2 cellular contexts compared by ENCODE assay signal in the genomic region with DNA sequence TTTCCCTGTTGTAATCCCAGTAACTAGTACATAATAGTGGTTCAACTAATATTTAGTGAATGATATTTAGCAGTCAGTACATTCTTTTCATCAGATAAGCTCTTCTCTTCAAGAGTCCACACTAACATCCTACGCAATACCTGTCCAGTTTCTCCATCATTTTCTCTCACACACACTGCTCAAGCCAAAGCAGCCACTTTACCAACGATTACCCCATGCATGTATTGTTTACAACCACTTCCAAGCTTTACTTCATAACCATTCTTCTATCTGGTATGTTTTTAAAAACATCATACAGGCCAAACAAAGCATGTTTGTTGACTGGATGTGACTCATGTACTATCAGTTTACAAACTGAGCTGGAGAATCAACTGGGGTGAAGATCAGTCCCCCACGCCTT.
TF ChIP-seq lines count a peak whose summit lies in the region.

No MANE protein-coding gene starts in this region.

TF ChIP-seq in A549, 52 proteins besides CTCF, POLR2A, EP300 and RAD21 (continued from another document):
- TF ChIP-seq FOSL2 (IDR thresholded peaks at IDR 0.05) (no peak), FOSL2 (CRISPR knock-in tag; IDR thresholded peaks at IDR 0.05) (peak; percentile 71)

TF ChIP-seq in HCT116, 20 proteins besides CTCF, POLR2A, EP300 and RAD21 (continued from another document):
- no peak for TF ChIP-seq TCF7L2 (IDR thresholded peaks at IDR 0.05; ENCODE audit: borderline replicate concordance, extremely low read depth, insufficient read depth, insufficient read length)
- TF ChIP-seq, protein P1, sequence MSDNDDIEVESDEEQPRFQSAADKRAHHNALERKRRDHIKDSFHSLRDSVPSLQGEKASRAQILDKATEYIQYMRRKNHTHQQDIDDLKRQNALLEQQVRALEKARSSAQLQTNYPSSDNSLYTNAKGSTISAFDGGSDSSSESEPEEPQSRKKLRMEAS (IDR thresholded peaks at IDR 0.05), result no peak
- TF ChIP-seq EGR1 (IDR thresholded peaks at IDR 0.05; ENCODE audit: low read depth), result no peak
- no peak for TF ChIP-seq ZNF274 (IDR thresholded peaks at IDR 0.05; ENCODE audit: low read depth, low read length)
- TF ChIP-seq CEBPB (IDR thresholded peaks at IDR 0.05; ENCODE audit: low read depth), result no peak
- no peak for TF ChIP-seq EZH2phosphoT487 (IDR thresholded peaks at IDR 0.05; ENCODE audit: borderline replicate concordance)
- TF ChIP-seq SP1 (IDR thresholded peaks at IDR 0.05; ENCODE audit: low read depth), result no peak
- TF ChIP-seq YY1 (IDR thresholded peaks at IDR 0.05; ENCODE audit: extremely low read depth, insufficient replicate concordance, low read depth, low read length), result no peak
- TF ChIP-seq, protein P2, sequence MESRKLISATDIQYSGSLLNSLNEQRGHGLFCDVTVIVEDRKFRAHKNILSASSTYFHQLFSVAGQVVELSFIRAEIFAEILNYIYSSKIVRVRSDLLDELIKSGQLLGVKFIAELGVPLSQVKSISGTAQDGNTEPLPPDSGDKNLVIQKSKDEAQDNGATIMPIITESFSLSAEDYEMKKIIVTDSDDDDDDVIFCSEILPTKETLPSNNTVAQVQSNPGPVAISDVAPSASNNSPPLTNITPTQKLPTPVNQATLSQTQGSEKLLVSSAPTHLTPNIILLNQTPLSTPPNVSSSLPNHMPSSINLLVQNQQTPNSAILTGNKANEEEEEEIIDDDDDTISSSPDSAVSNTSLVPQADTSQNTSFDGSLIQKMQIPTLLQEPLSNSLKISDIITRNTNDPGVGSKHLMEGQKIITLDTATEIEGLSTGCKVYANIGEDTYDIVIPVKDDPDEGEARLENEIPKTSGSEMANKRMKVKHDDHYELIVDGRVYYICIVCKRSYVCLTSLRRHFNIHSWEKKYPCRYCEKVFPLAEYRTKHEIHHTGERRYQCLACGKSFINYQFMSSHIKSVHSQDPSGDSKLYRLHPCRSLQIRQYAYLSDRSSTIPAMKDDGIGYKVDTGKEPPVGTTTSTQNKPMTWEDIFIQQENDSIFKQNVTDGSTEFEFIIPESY (IDR thresholded peaks at IDR 0.05; ENCODE audit: extremely low read depth, insufficient replicate concordance, low read length), result no peak
- no peak for TF ChIP-seq ZFX (IDR thresholded peaks at IDR 0.05)
- TF ChIP-seq, protein P3, sequence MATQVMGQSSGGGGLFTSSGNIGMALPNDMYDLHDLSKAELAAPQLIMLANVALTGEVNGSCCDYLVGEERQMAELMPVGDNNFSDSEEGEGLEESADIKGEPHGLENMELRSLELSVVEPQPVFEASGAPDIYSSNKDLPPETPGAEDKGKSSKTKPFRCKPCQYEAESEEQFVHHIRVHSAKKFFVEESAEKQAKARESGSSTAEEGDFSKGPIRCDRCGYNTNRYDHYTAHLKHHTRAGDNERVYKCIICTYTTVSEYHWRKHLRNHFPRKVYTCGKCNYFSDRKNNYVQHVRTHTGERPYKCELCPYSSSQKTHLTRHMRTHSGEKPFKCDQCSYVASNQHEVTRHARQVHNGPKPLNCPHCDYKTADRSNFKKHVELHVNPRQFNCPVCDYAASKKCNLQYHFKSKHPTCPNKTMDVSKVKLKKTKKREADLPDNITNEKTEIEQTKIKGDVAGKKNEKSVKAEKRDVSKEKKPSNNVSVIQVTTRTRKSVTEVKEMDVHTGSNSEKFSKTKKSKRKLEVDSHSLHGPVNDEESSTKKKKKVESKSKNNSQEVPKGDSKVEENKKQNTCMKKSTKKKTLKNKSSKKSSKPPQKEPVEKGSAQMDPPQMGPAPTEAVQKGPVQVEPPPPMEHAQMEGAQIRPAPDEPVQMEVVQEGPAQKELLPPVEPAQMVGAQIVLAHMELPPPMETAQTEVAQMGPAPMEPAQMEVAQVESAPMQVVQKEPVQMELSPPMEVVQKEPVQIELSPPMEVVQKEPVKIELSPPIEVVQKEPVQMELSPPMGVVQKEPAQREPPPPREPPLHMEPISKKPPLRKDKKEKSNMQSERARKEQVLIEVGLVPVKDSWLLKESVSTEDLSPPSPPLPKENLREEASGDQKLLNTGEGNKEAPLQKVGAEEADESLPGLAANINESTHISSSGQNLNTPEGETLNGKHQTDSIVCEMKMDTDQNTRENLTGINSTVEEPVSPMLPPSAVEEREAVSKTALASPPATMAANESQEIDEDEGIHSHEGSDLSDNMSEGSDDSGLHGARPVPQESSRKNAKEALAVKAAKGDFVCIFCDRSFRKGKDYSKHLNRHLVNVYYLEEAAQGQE (IDR thresholded peaks at IDR 0.05; ENCODE audit: low read depth), result no peak
- TF ChIP-seq ELF1 (IDR thresholded peaks at IDR 0.05; ENCODE audit: borderline replicate concordance, low read depth), result no peak
- no peak for TF ChIP-seq POLR2AphosphoS5 (IDR thresholded peaks at IDR 0.05; ENCODE audit: low read depth, low read length)
